In genomic region chr7:45013465-45013967, GRCh38 we compare ENCODE assay signal across 15 cellular contexts. TPM values are rescaled to one million over a fixed set of nuclear protein-coding genes. Genes with fewer than 3 reads are reported as not detected.
A peak's percentile ranks its signal among the peaks of the same experiment; 100 is the strongest.
DNase-seq lines count a peak whose midpoint lies in the region; ATAC-seq, FAIRE-seq and TF ChIP-seq lines count a peak whose summit lies in the region.
"Had no signal": no experiment of that assay in that cellular context is flagged by ENCODE, and none has a peak within 500 bp of the region (broad histone marks: within the 10 kb centered on the region; RNA-seq: fewer than 3 reads in every experiment).

No MANE protein-coding gene starts in this region.

- no peak overlapping the region for H3K4me3 Mint-ChIP-seq in activated CD4-positive, alpha-beta T cell treated with anti-CD3 and anti-CD28 coated beads, Interleukin-2, amount 10 ng/mL, durations not matched to agents 7 days and 5 days
- peak overlapping the region in 3 of 4 donors; percentile 32 to 48 (median 36) for H3K4me3 Mint-ChIP-seq in CD4-positive, CD25-positive, alpha-beta regulatory T cell
- H3K4me3 Mint-ChIP-seq in T-helper 2 cell treated with Interferon-gamma antibody and Interleukin-4, amounts not matched to agents 5 μg/mL and 100 μg/mL, for 36 hours: peak overlapping the region; percentile 10

- no peak for DNase-seq in activated CD4-positive, alpha-beta T cell treated with anti-CD3 and anti-CD28 coated beads, Interleukin-2, amount 10 ng/mL, durations not matched to agents 7 days and 5 days
- DNase-seq in activated CD4-positive, alpha-beta T cell treated with anti-CD3 and anti-CD28 coated beads for 48 hours: no peak
- peak in 2 of 3 donors; percentile 61 to 66 for DNase-seq in CD4-positive, CD25-positive, alpha-beta regulatory T cell
- no peak for DNase-seq in T-helper 2 cell treated with Interferon-gamma antibody and Interleukin-4, amounts not matched to agents 5 μg/mL and 100 μg/mL, for 36 hours (ENCODE audit: low spot score)
- DNase-seq in fibroblast of peridontal ligament (ENCODE audit: extremely low read depth): peak; percentile 71
- no peak for DNase-seq in HuH-7.5 (ENCODE audit: low spot score)
- DNase-seq in cerebellum (ENCODE audit: low spot score): no peak
- no peak for DNase-seq in H54 (ENCODE audit: insufficient read length, low spot score)
- DNase-seq: GF-D8, GM23248, NCI-H1092, NCI-H345, NCI-H526 treated with DMSO at 0.1 percent for 48 hours, OCI-M1 had no signal

- H3K36me3 Mint-ChIP-seq in activated CD4-positive, alpha-beta T cell treated with anti-CD3 and anti-CD28 coated beads, Interleukin-2, amount 10 ng/mL, durations not matched to agents 7 days and 5 days (ENCODE audit: low read depth): peaks cover 50% of the 10 kb centered on the region
- peaks cover 33% of the 10 kb centered on the region for H3K36me3 Mint-ChIP-seq in CD4-positive, CD25-positive, alpha-beta regulatory T cell
- peaks cover 40% of the 10 kb centered on the region for H3K36me3 Mint-ChIP-seq in T-helper 2 cell treated with Interferon-gamma antibody and Interleukin-4, amounts not matched to agents 5 μg/mL and 100 μg/mL, for 36 hours (ENCODE audit: low read depth)

- peak overlapping the region; percentile 4 for H3K27ac Mint-ChIP-seq in activated CD4-positive, alpha-beta T cell treated with anti-CD3 and anti-CD28 coated beads, Interleukin-2, amount 10 ng/mL, durations not matched to agents 7 days and 5 days
- peak overlapping the region; percentile 64 to 93 (median 72) for H3K27ac Mint-ChIP-seq in CD4-positive, CD25-positive, alpha-beta regulatory T cell
- H3K27ac Mint-ChIP-seq in T-helper 2 cell treated with Interferon-gamma antibody and Interleukin-4, amounts not matched to agents 5 μg/mL and 100 μg/mL, for 36 hours: peak overlapping the region; percentile 72

- CTCF ChIA-PET in activated CD4-positive, alpha-beta T cell treated with anti-CD3 and anti-CD28 coated beads, Interleukin-2, amount 10 ng/mL, durations not matched to agents 7 days and 5 days (lab: Charles Lee): interaction anchor here (1.4 to 2.3 kb wide), 4 partner anchors 10 to 21 kb away, joined by 5 to 7 read pairs (median 6); no protein-coding TSS in a partner anchor

- no peaks in the 10 kb centered on the region for H3K36me3 ChIP-seq in CD4-positive, CD25-positive, alpha-beta regulatory T cell (ENCODE audit: control insufficient read depth, insufficient read depth, low read length)

- POLR2A ChIA-PET in activated CD4-positive, alpha-beta T cell treated with anti-CD3 and anti-CD28 coated beads, Interleukin-2, amount 10 ng/mL, durations not matched to agents 7 days and 5 days (lab: Charles Lee): no interaction called here

- H3K4me1 ChIP-seq in CD4-positive, CD25-positive, alpha-beta regulatory T cell (ENCODE audit: control insufficient read depth, insufficient read depth, low read length, poor library complexity, severe bottlenecking): peaks cover 13% of the 10 kb centered on the region

- no peaks in the 10 kb centered on the region for H3K9me3 Mint-ChIP-seq in activated CD4-positive, alpha-beta T cell treated with anti-CD3 and anti-CD28 coated beads, Interleukin-2, amount 10 ng/mL, durations not matched to agents 7 days and 5 days
- H3K9me3 Mint-ChIP-seq in CD4-positive, CD25-positive, alpha-beta regulatory T cell: no peaks in the 10 kb centered on the region
- H3K9me3 Mint-ChIP-seq in T-helper 2 cell treated with Interferon-gamma antibody and Interleukin-4, amounts not matched to agents 5 μg/mL and 100 μg/mL, for 36 hours: no peaks in the 10 kb centered on the region

- H3K4me3 ChIP-seq in CD4-positive, CD25-positive, alpha-beta regulatory T cell (ENCODE audit: low read depth, low read length): peak overlapping the region; percentile 47
- H3K4me3 ChIP-seq: GM23248 had no signal

- ATAC-seq in CD4-positive, CD25-positive, alpha-beta regulatory T cell (ENCODE audit: low read depth in 2 of 2): peak; percentile 40 to 62

- H3K27me3 Mint-ChIP-seq in activated CD4-positive, alpha-beta T cell treated with anti-CD3 and anti-CD28 coated beads, Interleukin-2, amount 10 ng/mL, durations not matched to agents 7 days and 5 days: no peaks in the 10 kb centered on the region
- no peaks in the 10 kb centered on the region for H3K27me3 Mint-ChIP-seq in CD4-positive, CD25-positive, alpha-beta regulatory T cell
- no peaks in the 10 kb centered on the region for H3K27me3 Mint-ChIP-seq in T-helper 2 cell treated with Interferon-gamma antibody and Interleukin-4, amounts not matched to agents 5 μg/mL and 100 μg/mL, for 36 hours (ENCODE audit: low read depth)

- no peaks in the 10 kb centered on the region for H3K9me3 ChIP-seq in CD4-positive, CD25-positive, alpha-beta regulatory T cell (ENCODE audit: control insufficient read depth in 2 of 2, low read length in 2 of 2)

- H3K27me3 ChIP-seq in CD4-positive, CD25-positive, alpha-beta regulatory T cell (ENCODE audit: control insufficient read depth, insufficient read depth, low read length): no peaks in the 10 kb centered on the region

- TF ChIP-seq POLR2A in H54 (IDR thresholded peaks at IDR 0.05; ENCODE audit: low read depth, low read length): no peak

- FAIRE-seq in H54 (lab: Jason Lieb, UNC): no peak
- FAIRE-seq: A204.1 had no signal

- peaks cover 52% of the 10 kb centered on the region for H3K4me1 Mint-ChIP-seq in activated CD4-positive, alpha-beta T cell treated with anti-CD3 and anti-CD28 coated beads, Interleukin-2, amount 10 ng/mL, durations not matched to agents 7 days and 5 days
- peaks cover 17 to 67% (median 48%) of the 10 kb centered on the region in 4 donors for H3K4me1 Mint-ChIP-seq in CD4-positive, CD25-positive, alpha-beta regulatory T cell
- H3K4me1 Mint-ChIP-seq in T-helper 2 cell treated with Interferon-gamma antibody and Interleukin-4, amounts not matched to agents 5 μg/mL and 100 μg/mL, for 36 hours (ENCODE audit: low read depth): peaks cover 32% of the 10 kb centered on the region

- H3K27ac ChIP-seq in CD4-positive, CD25-positive, alpha-beta regulatory T cell (ENCODE audit: insufficient read depth, low read length, poor library complexity, severe bottlenecking): peak overlapping the region; percentile 63
- H3K27ac ChIP-seq: GM23248 had no signal

RNA-seq across cellular contexts. Expression of gene CCM2, which starts 13.5 kb away (rescaled TPM):
- 100 to 1,000 TPM; 134 TPM for total RNA-seq in activated CD4-positive, alpha-beta T cell treated with anti-CD3 and anti-CD28 coated beads, Interleukin-2, amount 10 ng/mL, durations not matched to agents 7 days and 5 days
- 190 TPM for total RNA-seq in CD4-positive, CD25-positive, alpha-beta regulatory T cell
- polyA plus RNA-seq in CD4-positive, CD25-positive, alpha-beta regulatory T cell: 100 to 1,000 TPM; 139 to 163 (median 156) TPM
- total RNA-seq in cerebellum: 18.8 TPM

RNA-seq across cellular contexts. Expression of gene MYO1G, which starts 34.7 kb away (rescaled TPM):
- 100 to 1,000 TPM; 414 to 457 TPM for total RNA-seq in activated CD4-positive, alpha-beta T cell treated with anti-CD3 and anti-CD28 coated beads, Interleukin-2, amount 10 ng/mL, durations not matched to agents 7 days and 5 days
- 427 TPM for total RNA-seq in CD4-positive, CD25-positive, alpha-beta regulatory T cell
- polyA plus RNA-seq in CD4-positive, CD25-positive, alpha-beta regulatory T cell: 100 to 1,000 TPM; 132 to 229 (median 160) TPM
- 0.54 TPM for total RNA-seq in cerebellum
- total RNA-seq: GM23248 had no signal
- polyA plus RNA-seq: GM23248 had no signal

Comparison
In these comparisons a context has a peak if more than half of its experiments do, and no peak if none do; other contexts are left out.
1. DNase-seq: peak in CD4-positive, CD25-positive, alpha-beta regulatory T cell (2 of 3) and fibroblast of peridontal ligament (single experiment); none in activated CD4-positive, alpha-beta T cell treated with anti-CD3 and anti-CD28 coated beads, Interleukin-2, amount 10 ng/mL, durations not matched to agents 7 days and 5 days (single experiment), activated CD4-positive, alpha-beta T cell treated with anti-CD3 and anti-CD28 coated beads for 48 hours (single experiment), T-helper 2 cell treated with Interferon-gamma antibody and Interleukin-4, amounts not matched to agents 5 μg/mL and 100 μg/mL, for 36 hours (single experiment), HuH-7.5 (single experiment), cerebellum (single experiment) and H54 (single experiment).
2. H3K27ac Mint-ChIP-seq: peak in every context shown above with its lines; median percentile 72 in CD4-positive, CD25-positive, alpha-beta regulatory T cell; 72 in T-helper 2 cell treated with Interferon-gamma antibody and Interleukin-4, amounts not matched to agents 5 μg/mL and 100 μg/mL, for 36 hours; 4 in activated CD4-positive, alpha-beta T cell treated with anti-CD3 and anti-CD28 coated beads, Interleukin-2, amount 10 ng/mL, durations not matched to agents 7 days and 5 days.
3. RNA of gene MYO1G, which starts 34.7 kb away (total RNA-seq): 414 to 457 TPM in activated CD4-positive, alpha-beta T cell treated with anti-CD3 and anti-CD28 coated beads, Interleukin-2, amount 10 ng/mL, durations not matched to agents 7 days and 5 days and 427 TPM in CD4-positive, CD25-positive, alpha-beta regulatory T cell (single experiment); 0.54 TPM in cerebellum (single experiment); every median in the first group is over 100 times any median in the second.